Comparison of ENCODE assay signal across 23 cellular contexts in genomic region chr17:68097161-68097805, GRCh38.
"Had no signal": no experiment of that assay in that cellular context is flagged by ENCODE, and none has a peak within 500 bp of the region (broad histone marks: within the 10 kb centered on the region; RNA-seq: fewer than 3 reads in every experiment).

No MANE protein-coding gene starts in this region.

- H3K4me3 Mint-ChIP-seq: activated naive CD8-positive, alpha-beta T cell treated with anti-CD3 and anti-CD28 coated beads, Interleukin-2, amount 10 ng/mL, durations not matched to agents 7 days and 5 days; brain; central memory CD8-positive, alpha-beta T cell; mesothelial cell of epicardium; nephron; stimulated activated naive CD8-positive, alpha-beta T cell treated with anti-CD3 and anti-CD28 coated beads, Interleukin-15, amount 100 ng/mL, for 72 hours; type B pancreatic cell had no signal

- H3K27me3 ChIP-seq: gastrocnemius medialis, suprapubic skin had no signal

- H3K9me3 ChIP-seq: gastrocnemius medialis, suprapubic skin had no signal

- H3K27ac ChIP-seq: coronary artery, gastrocnemius medialis, suprapubic skin, WERI-Rb-1 had no signal

- H3K27ac Mint-ChIP-seq: activated naive CD8-positive, alpha-beta T cell treated with anti-CD3 and anti-CD28 coated beads, Interleukin-2, amount 10 ng/mL, durations not matched to agents 7 days and 5 days; brain; mesothelial cell of epicardium; nephron; progenitor cell of endocrine pancreas; stimulated activated naive CD8-positive, alpha-beta T cell treated with anti-CD3 and anti-CD28 coated beads, Interleukin-15, amount 100 ng/mL, for 72 hours; type B pancreatic cell had no signal

- H3K4me3 ChIP-seq: coronary artery, gastrocnemius medialis, lung, suprapubic skin had no signal

- H3K36me3 Mint-ChIP-seq: activated naive CD8-positive, alpha-beta T cell treated with anti-CD3 and anti-CD28 coated beads, Interleukin-2, amount 10 ng/mL, durations not matched to agents 7 days and 5 days; brain; mesothelial cell of epicardium; type B pancreatic cell had no signal

- DNase-seq: activated CD4-positive, alpha-beta T cell treated with anti-CD3 and anti-CD28 coated beads for 1 hour; activated CD4-positive, alpha-beta T cell treated with anti-CD3 and anti-CD28 coated beads, Interleukin-2, amount 50 U/mL, for 4 hours; activated naive CD4-positive, alpha-beta T cell treated with Interleukin-2 at 50 U/mL for 16 hours; activated naive CD8-positive, alpha-beta T cell treated with anti-CD3 and anti-CD28 coated beads, Interleukin-2, amount 10 ng/mL, durations not matched to agents 7 days and 5 days; activated T-cell treated with anti-CD3 and anti-CD28 coated beads for 4 hours; gastrocnemius medialis; kidney; nucleus accumbens; stimulated activated CD4-positive, alpha-beta T cell treated with anti-CD3 and anti-CD28 coated beads, Interleukin-2, amount 100 ng/mL, for 48 hours; stimulated activated naive CD8-positive, alpha-beta T cell treated with anti-CD3 and anti-CD28 coated beads, Interleukin-15, amount 100 ng/mL, for 72 hours; WERI-Rb-1 had no signal

- H3K27me3 Mint-ChIP-seq: central memory CD8-positive, alpha-beta T cell; progenitor cell of endocrine pancreas; stimulated activated naive CD8-positive, alpha-beta T cell treated with anti-CD3 and anti-CD28 coated beads, Interleukin-15, amount 100 ng/mL, for 72 hours; type B pancreatic cell had no signal

- FAIRE-seq: endometrium, kidney had no signal

- H3K9me3 Mint-ChIP-seq: activated naive CD8-positive, alpha-beta T cell treated with anti-CD3 and anti-CD28 coated beads, Interleukin-2, amount 10 ng/mL, durations not matched to agents 7 days and 5 days; central memory CD8-positive, alpha-beta T cell; mesothelial cell of epicardium; nephron; stimulated activated naive CD8-positive, alpha-beta T cell treated with anti-CD3 and anti-CD28 coated beads, Interleukin-15, amount 100 ng/mL, for 72 hours; type B pancreatic cell had no signal

- H3K36me3 ChIP-seq: gastrocnemius medialis, suprapubic skin, WERI-Rb-1 had no signal

- ATAC-seq: esophagus mucosa; gastrocnemius medialis; left lobe of liver; stimulated activated naive CD8-positive, alpha-beta T cell treated with anti-CD3 and anti-CD28 coated beads, Interleukin-15, amount 100 ng/mL, for 72 hours had no signal
